Comparison of ENCODE assay signal across 8 cellular contexts in genomic region chr2:1886405-1886992, GRCh38.
A peak's percentile ranks its signal among the peaks of the same experiment; 100 is the strongest.
DNase-seq lines count a peak whose midpoint lies in the region; ATAC-seq and TF ChIP-seq lines count a peak whose summit lies in the region.

No MANE protein-coding gene starts in this region.

- POLR2A ChIA-PET in activated CD8-positive, alpha-beta T cell treated with anti-CD3 and anti-CD28 coated beads for 36 hours (lab: Charles Lee), result no interaction called here

- H3K27ac ChIP-seq in 22Rv1, result no peak overlapping the region

- H3K36me3 Mint-ChIP-seq in activated CD8-positive, alpha-beta T cell treated with anti-CD3 and anti-CD28 coated beads for 36 hours (ENCODE audit: low read depth), result no peaks in the 10 kb centered on the region
- no peaks in the 10 kb centered on the region for H3K36me3 Mint-ChIP-seq in nephron progenitor cell (ENCODE audit: low read depth)

- intact Hi-C loops in activated CD8-positive, alpha-beta T cell treated with anti-CD3 and anti-CD28 coated beads for 36 hours (cut with micrococcal nuclease), result no loop called here

- peak; percentile 87 for TF ChIP-seq CTCF in 22Rv1 (IDR thresholded peaks at IDR 0.05)
- peak; percentile 68 for TF ChIP-seq CTCF in GM12872 (IDR thresholded peaks at IDR 0.05; ENCODE audit: insufficient read depth, low read depth, low read length)
- peak; percentile 60 for TF ChIP-seq CTCF in activated CD8-positive, alpha-beta T cell treated with anti-CD3 and anti-CD28 coated beads for 36 hours (IDR thresholded peaks at IDR 0.05)
- TF ChIP-seq CTCF in fibroblast of mammary gland (conservative IDR thresholded peaks at IDR 0.05; ENCODE audit: control insufficient read depth, insufficient read depth, low read depth, low read length), result peak; percentile 70
- peak; percentile 81 for TF ChIP-seq CTCF in nephron progenitor cell (IDR thresholded peaks at IDR 0.05)

- peak; percentile 45 for TF ChIP-seq RAD21 in Ishikawa (IDR thresholded peaks at IDR 0.05; ENCODE audit: low read depth)

- no peak for ATAC-seq in activated CD8-positive, alpha-beta T cell treated with anti-CD3 and anti-CD28 coated beads for 36 hours
- ATAC-seq in GM19023 (IDR thresholded peaks at IDR 0.05; ENCODE audit: unreplicated experiment) (no peak), HG02678 (IDR thresholded peaks at IDR 0.05; ENCODE audit: unreplicated experiment) (no peak)

- peak; percentile 72 for DNase-seq in activated CD8-positive, alpha-beta T cell treated with anti-CD3 and anti-CD28 coated beads for 36 hours
- DNase-seq in fibroblast of mammary gland (ENCODE audit: low read depth) (peak; percentile 66), nephron progenitor cell (peak; percentile 86)

- H3K4me3 ChIP-seq in fibroblast of mammary gland (ENCODE audit: control insufficient read depth, low read depth, low read length), result no peak overlapping the region

- no peak overlapping the region for H3K27ac Mint-ChIP-seq in activated CD8-positive, alpha-beta T cell treated with anti-CD3 and anti-CD28 coated beads for 36 hours
- H3K27ac Mint-ChIP-seq in nephron progenitor cell, result no peak overlapping the region

- no peak overlapping the region for H3K4me3 Mint-ChIP-seq in activated CD8-positive, alpha-beta T cell treated with anti-CD3 and anti-CD28 coated beads for 36 hours
- H3K4me3 Mint-ChIP-seq in nephron progenitor cell, result no peak overlapping the region

- TF ChIP-seq EP300 in Ishikawa (IDR thresholded peaks at IDR 0.05; ENCODE audit: borderline replicate concordance), result no peak

- CTCF ChIA-PET in activated CD8-positive, alpha-beta T cell treated with anti-CD3 and anti-CD28 coated beads for 36 hours (lab: Charles Lee), result interaction anchor here (0.6 to 1.9 kb wide), 3 partner anchors 22 to 97 kb away, joined by 3 to 8 read pairs (median 3); no protein-coding TSS in a partner anchor

- peaks cover 5% of the 10 kb centered on the region for H3K27me3 Mint-ChIP-seq in activated CD8-positive, alpha-beta T cell treated with anti-CD3 and anti-CD28 coated beads for 36 hours
- H3K27me3 Mint-ChIP-seq in nephron progenitor cell (ENCODE audit: low read depth, poor library complexity), result peaks cover 38% of the 10 kb centered on the region

- no peaks in the 10 kb centered on the region for H3K9me3 Mint-ChIP-seq in activated CD8-positive, alpha-beta T cell treated with anti-CD3 and anti-CD28 coated beads for 36 hours
- H3K9me3 Mint-ChIP-seq in nephron progenitor cell, result no peaks in the 10 kb centered on the region

- no peaks in the 10 kb centered on the region for H3K4me1 Mint-ChIP-seq in activated CD8-positive, alpha-beta T cell treated with anti-CD3 and anti-CD28 coated beads for 36 hours (ENCODE audit: low read depth)
- H3K4me1 Mint-ChIP-seq in nephron progenitor cell, result peaks cover 14% of the 10 kb centered on the region

TF ChIP-seq in Ishikawa, 13 proteins besides CTCF, POLR2A, EP300 and RAD21:
- TF ChIP-seq USF1 (IDR thresholded peaks at IDR 0.05), result no peak
- no peak for TF ChIP-seq TAF1 (IDR thresholded peaks at IDR 0.05; ENCODE audit: low read depth)
- no peak for TF ChIP-seq YY1 (IDR thresholded peaks at IDR 0.05; ENCODE audit: low read depth)
- no peak for TF ChIP-seq TEAD4 (IDR thresholded peaks at IDR 0.05)
- TF ChIP-seq FOXM1 (IDR thresholded peaks at IDR 0.05; ENCODE audit: borderline replicate concordance, low read depth), result no peak
- no peak for TF ChIP-seq CEBPB (IDR thresholded peaks at IDR 0.05)
- TF ChIP-seq TCF12 (IDR thresholded peaks at IDR 0.05; ENCODE audit: low read depth), result no peak
- TF ChIP-seq ZBTB7A (IDR thresholded peaks at IDR 0.05; ENCODE audit: low read depth), result no peak
- TF ChIP-seq REST (IDR thresholded peaks at IDR 0.05; ENCODE audit: low read depth), result no peak
- no peak for TF ChIP-seq EGR1 (IDR thresholded peaks at IDR 0.05)
- TF ChIP-seq NFIC (IDR thresholded peaks at IDR 0.05), result no peak
- TF ChIP-seq, protein P1, sequence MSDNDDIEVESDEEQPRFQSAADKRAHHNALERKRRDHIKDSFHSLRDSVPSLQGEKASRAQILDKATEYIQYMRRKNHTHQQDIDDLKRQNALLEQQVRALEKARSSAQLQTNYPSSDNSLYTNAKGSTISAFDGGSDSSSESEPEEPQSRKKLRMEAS (IDR thresholded peaks at IDR 0.05), result no peak
